In genomic region chr9:124348831-124349230, GRCh38 we compare ENCODE assay signal across 18 cellular contexts.
DNase-seq lines count a peak whose midpoint lies in the region; ATAC-seq, FAIRE-seq and TF ChIP-seq lines count a peak whose summit lies in the region.
"Had no signal": no experiment of that assay in that cellular context is flagged by ENCODE, and none has a peak within 500 bp of the region (broad histone marks: within the 10 kb centered on the region; RNA-seq: fewer than 3 reads in every experiment).

No MANE protein-coding gene starts in this region.

- H3K4me3 ChIP-seq in AG04450 (ENCODE audit: low read depth, low read length) (no peak overlapping the region), GM12865 (ENCODE audit: low read depth, low read length) (no peak overlapping the region), K562 (no peak overlapping the region)
- H3K4me3 ChIP-seq: GM23248, uterus had no signal

- H3K27me3 ChIP-seq in AG04450 (ENCODE audit: control insufficient read depth, insufficient read depth, low read length), result no peaks in the 10 kb centered on the region
- H3K27me3 ChIP-seq in K562 (ENCODE audit: control insufficient read depth in 2 of 2, insufficient read depth in 2 of 2, low read length in 2 of 2), result no peaks in the 10 kb centered on the region
- H3K27me3 ChIP-seq: uterus had no signal

- no peak for TF ChIP-seq POLR2A in K562 (conservative IDR thresholded peaks at IDR 0.05)

- no peak for FAIRE-seq in K562 (lab: Jason Lieb, UNC)
- FAIRE-seq: HTR-8/SVneo, RCC 7860, small intestine had no signal

- H3K27ac ChIP-seq in AG04450 (ENCODE audit: low read depth, low read length) (peak overlapping the region; percentile 21), K562 (ENCODE audit: extremely low read depth, low read depth, low read length) (no peak overlapping the region)
- H3K27ac ChIP-seq: GM23248, uterus had no signal

- ATAC-seq in K562 (no peak), HG03354 (IDR thresholded peaks at IDR 0.05; ENCODE audit: poor library complexity, severe bottlenecking, unreplicated experiment) (no peak)
- ATAC-seq: activated CD4-positive, alpha-beta T cell treated with anti-CD3 and anti-CD28 coated beads for 36 hours; stimulated activated effector memory CD8-positive, alpha-beta T cell treated with anti-CD3 and anti-CD28 coated beads, Interleukin-12 subunit alpha, Interleukin-12 subunit beta, amount 100 ng/mL, for 72 hours had no signal

- no peak overlapping the region for H3K9ac ChIP-seq in K562 (ENCODE audit: insufficient read depth in 1 of 2, low read depth in 2 of 2, low read length in 2 of 2)
- H3K9ac ChIP-seq: GM23248 had no signal

- DNase-seq in AG04450 (ENCODE audit: low read depth, low spot score) (no peak), GM12865 (ENCODE audit: low read depth) (peak; percentile 8), K562 (ENCODE audit: extremely low read depth in 1 of 4, low spot score in 3 of 4) (no peak), posterior vena cava (ENCODE audit: low spot score) (peak; percentile 74), DMS 273 (lab: John Stamatoyannopoulos, UW; ENCODE audit: unreplicated experiment) (no peak), NCI-H146 treated with DMSO at 0.1 percent for 48 hours (lab: John Stamatoyannopoulos, UW; ENCODE audit: unreplicated experiment) (no peak)
- DNase-seq: activated CD4-positive, alpha-beta T cell treated with anti-CD3 and anti-CD28 coated beads for 36 hours; cerebellar nuclear complex; GM23248; Karpas-422; NCI-H1436 treated with DMSO at 0.1 percent for 48 hours; NCI-H524; small intestine; uterus had no signal

- TF ChIP-seq EP300 in K562 (IDR thresholded peaks at IDR 0.05; ENCODE audit: low read length), result no peak

- POLR2A ChIA-PET in AG04450 (lab: Yijun Ruan, JAX) (interaction anchor here (0.7 kb wide), 1 partner anchor 422 kb away, joined by 3 read pairs; the partner anchor contains the start of gene NR6A1), K562 (lab: Yijun Ruan, JAX) (interaction anchor here (0.6 kb wide), 1 partner anchor 29 kb away, joined by 3 read pairs; no protein-coding TSS in a partner anchor)

- H3K4me2 ChIP-seq in K562 (ENCODE audit: insufficient read depth, low read length), result no peak overlapping the region

- peaks cover 3% of the 10 kb centered on the region for H3K9me1 ChIP-seq in K562 (ENCODE audit: control insufficient read depth, insufficient read depth, low read length)

- peaks cover 4% of the 10 kb centered on the region; the same call in 1 of the 2 replicates for H4K20me1 ChIP-seq in K562 (replicated peaks; ENCODE audit: control insufficient read depth, insufficient read depth, low read length)

- 97% methylated on average over 11 of the region's 12 CpGs for WGBS in K562 (ENCODE audit: insufficient coverage, low coverage, missing lambda C conversion rate)

- H3K4me1 ChIP-seq in K562 (replicated peaks in 1 of 2; ENCODE audit: control insufficient read depth in 2 of 2, insufficient read depth in 2 of 2, low read length in 2 of 2), result peaks cover 0 to 22% of the 10 kb centered on the region in 2 experiments; a peak in 3 of 5 replicates
- H3K4me1 ChIP-seq: uterus had no signal

- in situ Hi-C loops in K562 (cut with MboI), result no loop called here

- TF ChIP-seq CTCF in AG04450 (IDR thresholded peaks at IDR 0.05; ENCODE audit: low read depth, low read length) (no peak), GM12865 (IDR thresholded peaks at IDR 0.05; ENCODE audit: insufficient read depth, low read depth, low read length, missing control alignments) (no peak), K562 (IDR thresholded peaks at IDR 0.05 in 2 of 3, conservative IDR thresholded peaks at IDR 0.05 in 1 of 3; ENCODE audit: insufficient read depth in 2 of 3, low read depth in 1 of 3, low read length in 3 of 3) (no peak)

- H3K36me3 ChIP-seq in K562 (ENCODE audit: control insufficient read depth, insufficient read depth, low read length), result peaks cover 78% of the 10 kb centered on the region
- H3K36me3 ChIP-seq: uterus had no signal

- H3K9me3 ChIP-seq in AG04450 (ENCODE audit: control insufficient read depth, insufficient read depth, low read length) (no peaks in the 10 kb centered on the region; the same call in 1 of the 2 replicates), K562 (replicated peaks; ENCODE audit: control insufficient read depth, insufficient read depth, low read depth, low read length) (no peaks in the 10 kb centered on the region)
- H3K9me3 ChIP-seq: uterus had no signal

- TF ChIP-seq RAD21 in K562 (CRISPR knock-in tag; conservative IDR thresholded peaks at IDR 0.05 in 1 of 2, IDR thresholded peaks at IDR 0.05 in 1 of 2), result no peak

- no peaks in the 10 kb centered on the region for H3K79me2 ChIP-seq in K562 (ENCODE audit: control insufficient read depth, insufficient read depth, low read length)

- CTCF ChIA-PET in AG04450 (lab: Charles Lee) (no interaction called here), K562 (lab: Yijun Ruan, JAX; ENCODE audit: low intra/inter-chr PET ratio) (no interaction called here)

- BruUV-seq in K562 (replicated peaks; lab: Mats Ljungman, UMichigan), result no TSS peak

- intact Hi-C loops in K562 (cut with micrococcal nuclease) (no loop called here), posterior vena cava (cut with DNase I) (loop anchor here in 1 of 2 donors (5.0 kb wide), 1 partner anchor 1627 kb away; the partner anchor contains the start of gene OR1L4)

- H2AFZ ChIP-seq in K562 (ENCODE audit: low read depth, low read length), result no peak overlapping the region
- H2AFZ ChIP-seq: GM23248 had no signal

TF ChIP-seq in K562, 482 proteins besides CTCF, POLR2A, EP300 and RAD21:
- no peak for TF ChIP-seq HEY1 (CRISPR knock-in tag; IDR thresholded peaks at IDR 0.05; ENCODE audit: borderline replicate concordance)
- TF ChIP-seq THAP7 (CRISPR knock-in tag; IDR thresholded peaks at IDR 0.05), result no peak
- peak; percentile 61 for TF ChIP-seq POLR2G (IDR thresholded peaks at IDR 0.05; ENCODE audit: low read depth, low read length)

Comparison
In these comparisons a context has a peak if more than half of its experiments do, and no peak if none do; other contexts are left out.
1. DNase-seq: peak in GM12865 (single experiment) and posterior vena cava (single experiment); none in AG04450 (single experiment), K562 (0 of 4), DMS 273 (single experiment) and NCI-H146 treated with DMSO at 0.1 percent for 48 hours (single experiment).